23 cellular contexts compared by ENCODE assay signal in genomic region chr3:161267646-161268045, GRCh38.
"Had no signal": no experiment of that assay in that cellular context is flagged by ENCODE, and none has a peak within 500 bp of the region (broad histone marks: within the 10 kb centered on the region; RNA-seq: fewer than 3 reads in every experiment).

No MANE protein-coding gene starts in this region.

- H3K36me3 ChIP-seq: lower lobe of right lung, prostate gland had no signal

- H3K4me1 ChIP-seq: gastrocnemius medialis, lower lobe of right lung, prostate gland, testis, tibial artery had no signal

- H3K9me3 ChIP-seq: gastrocnemius medialis, lower lobe of right lung, prostate gland, sigmoid colon, testis, tibial artery had no signal

- H3K27me3 Mint-ChIP-seq: naive thymus-derived CD8-positive, alpha-beta T cell; stimulated activated memory B cell treated with anti-CD40 and anti-IgM and Interleukin-4, amounts not matched to agents 10 μg/mL and 1 μg/mL and 100 μg/mL, for 72 hours; type B pancreatic cell had no signal

- DNase-seq: dermis blood vessel endothelial cell; effector memory CD4-positive, alpha-beta T cell; foreskin fibroblast; gastrocnemius medialis; head of caudate nucleus; left ventricle myocardium superior; lower lobe of right lung; naive thymus-derived CD8-positive, alpha-beta T cell; nephron progenitor cell; nucleus accumbens; right cardiac atrium; sigmoid colon; spleen; stimulated activated CD4-positive, alpha-beta T cell treated with anti-CD3 and anti-CD28 coated beads, Interleukin-4, amount 100 ng/mL, for 4 hours; stimulated activated naive CD8-positive, alpha-beta T cell treated with anti-CD3 and anti-CD28 coated beads, Interleukin-15, Interleukin-2, amounts not matched to agents 100 U/mL and 50 U/mL, for 24 hours; substantia nigra; testis; tibial artery had no signal

- H3K9me3 Mint-ChIP-seq: stimulated activated memory B cell treated with anti-CD40 and anti-IgM and Interleukin-4, amounts not matched to agents 10 μg/mL and 1 μg/mL and 100 μg/mL, for 72 hours had no signal

- H3K27me3 ChIP-seq: gastrocnemius medialis, sigmoid colon, spleen, testis, tibial artery had no signal

- H3K27ac ChIP-seq: coronary artery, gastrocnemius medialis, lower lobe of right lung, prostate gland, sigmoid colon, spleen, testis, tibial artery had no signal

- H3K4me3 ChIP-seq: coronary artery, gastrocnemius medialis, lower lobe of right lung, prostate gland, sigmoid colon, spleen, testis, tibial artery had no signal

- H3K4me1 Mint-ChIP-seq: nephron progenitor cell had no signal

- H3K4me3 Mint-ChIP-seq: naive thymus-derived CD8-positive, alpha-beta T cell; nephron progenitor cell; stimulated activated memory B cell treated with anti-CD40 and anti-IgM and Interleukin-4, amounts not matched to agents 10 μg/mL and 1 μg/mL and 100 μg/mL, for 72 hours; type B pancreatic cell had no signal

- H3K27ac Mint-ChIP-seq: naive thymus-derived CD8-positive, alpha-beta T cell; nephron progenitor cell; stimulated activated memory B cell treated with anti-CD40 and anti-IgM and Interleukin-4, amounts not matched to agents 10 μg/mL and 1 μg/mL and 100 μg/mL, for 72 hours; type B pancreatic cell had no signal

- ATAC-seq: esophagus mucosa; gastrocnemius medialis; left ventricle myocardium superior; lower lobe of right lung; naive thymus-derived CD8-positive, alpha-beta T cell; right cardiac atrium; stimulated activated memory B cell treated with anti-CD40 and anti-IgM and Interleukin-4, amounts not matched to agents 10 μg/mL and 1 μg/mL and 100 μg/mL, for 72 hours; stimulated activated naive CD8-positive, alpha-beta T cell treated with anti-CD3 and anti-CD28 coated beads, Interleukin-15, Interleukin-2, amounts not matched to agents 100 U/mL and 50 U/mL, for 24 hours had no signal
